In genomic region chr5:64161420-64161819, GRCh38 we compare ENCODE assay signal across 17 cellular contexts. TPM values are rescaled to one million over a fixed set of nuclear protein-coding genes. Genes with fewer than 3 reads are reported as not detected.
DNase-seq lines count a peak whose midpoint lies in the region; ATAC-seq, FAIRE-seq and TF ChIP-seq lines count a peak whose summit lies in the region.
"Had no signal": no experiment of that assay in that cellular context is flagged by ENCODE, and none has a peak within 500 bp of the region (broad histone marks: within the 10 kb centered on the region; RNA-seq: fewer than 3 reads in every experiment).

No MANE protein-coding gene starts in this region.

- no peaks in the 10 kb centered on the region for H3K9me3 Mint-ChIP-seq in activated T-helper 2 cell treated with anti-CD3 and anti-CD28 coated beads, Interferon-gamma antibody, Interleukin-2, Interleukin-4, amounts not matched to agents 10 μg/mL and 5 μg/mL and 100 μg/mL, durations not matched to agents 14 hours and 24 hours and 36 hours

- H3K4me1 Mint-ChIP-seq in activated T-helper 2 cell treated with anti-CD3 and anti-CD28 coated beads, Interferon-gamma antibody, Interleukin-2, Interleukin-4, amounts not matched to agents 10 μg/mL and 5 μg/mL and 100 μg/mL, durations not matched to agents 14 hours and 24 hours and 36 hours (ENCODE audit: low read depth): no peaks in the 10 kb centered on the region

- H3K79me2 ChIP-seq in OCI-LY7 (ENCODE audit: insufficient read depth, low read depth, low read length) (no peaks in the 10 kb centered on the region), PC-9 (ENCODE audit: low read depth) (no peaks in the 10 kb centered on the region)

- TF ChIP-seq CTCF in OCI-LY7 (conservative IDR thresholded peaks at IDR 0.05; ENCODE audit: low read length) (no peak), PC-9 (conservative IDR thresholded peaks at IDR 0.05) (no peak), heart left ventricle (IDR thresholded peaks at IDR 0.05) (no peak)

- H3K4me1 ChIP-seq in OCI-LY7 (ENCODE audit: insufficient read depth, low read length, poor library complexity, severe bottlenecking) (peaks cover 15% of the 10 kb centered on the region), PC-9 (replicated peaks; ENCODE audit: insufficient read depth) (no peaks in the 10 kb centered on the region), heart left ventricle (peaks cover 0 to 15% (median 2%) of the 10 kb centered on the region in 12 donors)

- ATAC-seq in GM21528 (IDR thresholded peaks at IDR 0.05; ENCODE audit: low FRiP score, unreplicated experiment): peak; percentile 53
- ATAC-seq in HG03342 (IDR thresholded peaks at IDR 0.05; ENCODE audit: unreplicated experiment): peak; percentile 76
- no peak for ATAC-seq in heart left ventricle

- H3K27me3 ChIP-seq in PC-9 (ENCODE audit: insufficient read depth, low read depth): no peaks in the 10 kb centered on the region
- peaks cover 0 to 12% (median 0%) of the 10 kb centered on the region in 9 donors for H3K27me3 ChIP-seq in heart left ventricle

- no peak overlapping the region for H3K27ac Mint-ChIP-seq in activated T-helper 2 cell treated with anti-CD3 and anti-CD28 coated beads, Interferon-gamma antibody, Interleukin-2, Interleukin-4, amounts not matched to agents 10 μg/mL and 5 μg/mL and 100 μg/mL, durations not matched to agents 14 hours and 24 hours and 36 hours

- peak overlapping the region; percentile 47 for H3K4me2 ChIP-seq in OCI-LY7 (ENCODE audit: low read length)
- H3K4me2 ChIP-seq in PC-9: no peak overlapping the region

- peaks cover 20% of the 10 kb centered on the region for H3K27me3 Mint-ChIP-seq in activated T-helper 2 cell treated with anti-CD3 and anti-CD28 coated beads, Interferon-gamma antibody, Interleukin-2, Interleukin-4, amounts not matched to agents 10 μg/mL and 5 μg/mL and 100 μg/mL, durations not matched to agents 14 hours and 24 hours and 36 hours (ENCODE audit: low read depth)

- H2AFZ ChIP-seq in OCI-LY7 (ENCODE audit: low read length) (0 out of 2 replicates have a peak overlapping the region, but pooled peaks have one; percentile 38), PC-9 (no peak overlapping the region)

- H3F3A ChIP-seq in PC-9 (ENCODE audit: insufficient read depth, low read depth): no peaks in the 10 kb centered on the region

- H3K9me3 ChIP-seq in OCI-LY7 (ENCODE audit: low read length) (no peaks in the 10 kb centered on the region), PC-9 (ENCODE audit: insufficient read depth, low read depth) (no peaks in the 10 kb centered on the region), heart left ventricle (no peaks in the 10 kb centered on the region)

- FAIRE-seq in GM18507 (lab: Jason Lieb, UNC): peak; percentile 61
- FAIRE-seq: endothelial cell of umbilical vein, keratinocyte had no signal

- H3K36me3 ChIP-seq in OCI-LY7 (ENCODE audit: insufficient read depth, low read length) (no peaks in the 10 kb centered on the region), PC-9 (ENCODE audit: low read depth) (no peaks in the 10 kb centered on the region), heart left ventricle (no peaks in the 10 kb centered on the region)

- H3K4me3 ChIP-seq in OCI-LY7 (ENCODE audit: low read depth, low read length, poor library complexity, severe bottlenecking) (no peak overlapping the region), PC-9 (no peak overlapping the region), heart left ventricle (no peak overlapping the region)
- H3K4me3 ChIP-seq: skin epidermis had no signal

- H4K20me1 ChIP-seq in OCI-LY7 (ENCODE audit: insufficient read depth, low read length) (no peaks in the 10 kb centered on the region), PC-9 (ENCODE audit: insufficient read depth) (no peaks in the 10 kb centered on the region)

- no peak overlapping the region for H3K27ac ChIP-seq in OCI-LY7 (ENCODE audit: low read depth, low read length, poor library complexity, severe bottlenecking)
- H3K27ac ChIP-seq in PC-9: no peak overlapping the region
- no peak overlapping the region for H3K27ac ChIP-seq in heart left ventricle
- H3K27ac ChIP-seq: skin epidermis had no signal

- H3K9me2 ChIP-seq in OCI-LY7 (ENCODE audit: insufficient read depth, low read length) (no peaks in the 10 kb centered on the region), PC-9 (ENCODE audit: insufficient read depth) (no peaks in the 10 kb centered on the region)

- WGBS in heart left ventricle, 4 donors: 84 to 93% (median 86%) methylated on average over 3 of the region's 3 CpGs

- no peak for DNase-seq in GM18507 (ENCODE audit: extremely low spot score, insufficient read length, low read depth)
- DNase-seq in OCI-LY7 (ENCODE audit: low spot score): peak; percentile 27
- DNase-seq in activated gamma-delta T cell treated with Interleukin-2 at 50 U/mL for 16 hours: no peak
- no peak for DNase-seq in activated T-helper 2 cell treated with anti-CD3 and anti-CD28 coated beads, Interferon-gamma antibody, Interleukin-2, Interleukin-4, amounts not matched to agents 10 μg/mL and 5 μg/mL and 100 μg/mL, durations not matched to agents 14 hours and 24 hours and 36 hours (ENCODE audit: low spot score)
- no peak for DNase-seq in PC-9
- no peak for DNase-seq in heart left ventricle
- DNase-seq: activated CD4-positive, alpha-beta T cell treated with anti-CD3 and anti-CD28 coated beads, Interleukin-2, amount 50 U/mL, for 4 hours; amygdala; NCI-H1694; NCI-H524 treated with DMSO at 0.1 percent for 48 hours; SHP77; stimulated activated naive CD4-positive, alpha-beta T cell had no signal

- CTCF ChIA-PET in OCI-LY7 (lab: Charles Lee; ENCODE audit: unreplicated experiment) (no interaction called here), PC-9 (lab: Charles Lee) (no interaction called here)

- no peak for TF ChIP-seq POLR2A in heart left ventricle (IDR thresholded peaks at IDR 0.05)

- intact Hi-C loops in OCI-LY7 (cut with micrococcal nuclease; ENCODE audit: unreplicated experiment): no loop called here
- intact Hi-C loops in activated T-helper 2 cell treated with anti-CD3 and anti-CD28 coated beads, Interferon-gamma antibody, Interleukin-2, Interleukin-4, amounts not matched to agents 10 μg/mL and 5 μg/mL and 100 μg/mL, durations not matched to agents 14 hours and 24 hours and 36 hours (cut with micrococcal nuclease): no loop called here
- intact Hi-C loops in PC-9 (cut with micrococcal nuclease; ENCODE audit: unreplicated experiment): no loop called here
- intact Hi-C loops in heart left ventricle (cut with DNase I): no loop called here

- H3K36me3 Mint-ChIP-seq in activated T-helper 2 cell treated with anti-CD3 and anti-CD28 coated beads, Interferon-gamma antibody, Interleukin-2, Interleukin-4, amounts not matched to agents 10 μg/mL and 5 μg/mL and 100 μg/mL, durations not matched to agents 14 hours and 24 hours and 36 hours (ENCODE audit: low read depth): no peaks in the 10 kb centered on the region

- H3K4me3 Mint-ChIP-seq in activated T-helper 2 cell treated with anti-CD3 and anti-CD28 coated beads, Interferon-gamma antibody, Interleukin-2, Interleukin-4, amounts not matched to agents 10 μg/mL and 5 μg/mL and 100 μg/mL, durations not matched to agents 14 hours and 24 hours and 36 hours (ENCODE audit: low read depth): no peak overlapping the region

- BruUV-seq in OCI-LY7 (replicated peaks; lab: Mats Ljungman, UMichigan) (no TSS peak), PC-9 (replicated peaks; lab: Mats Ljungman, UMichigan) (no TSS peak)

- POLR2A ChIA-PET in OCI-LY7 (lab: Charles Lee) (no interaction called here), PC-9 (lab: Charles Lee; ENCODE audit: unreplicated experiment) (no interaction called here)

RNA-seq across cellular contexts. Expression of gene RNF180, which starts 4.2 kb away (rescaled TPM):
- not detected in 2 replicates for total RNA-seq in OCI-LY7 (2014; rRNA removed; shearing (Covaris generic))
- total RNA-seq in OCI-LY7 (2022): not detected in 2 replicates
- 0.53 TPM in 1 of 2 replicates, not detected in the other for total RNA-seq in activated T-helper 2 cell treated with anti-CD3 and anti-CD28 coated beads, Interferon-gamma antibody, Interleukin-2, Interleukin-4, amounts not matched to agents 10 μg/mL and 5 μg/mL and 100 μg/mL, durations not matched to agents 14 hours and 24 hours and 36 hours
- total RNA-seq in PC-9 (2021): not detected in 2 replicates
- total RNA-seq in heart left ventricle: 10 to 100 TPM; 10.5 to 20.4 (median 13.1) TPM
- polyA plus RNA-seq in heart left ventricle: 1 to 10 TPM; 2.1 to 2.6 TPM

Comparison
In these comparisons a context has a peak if more than half of its experiments do, and no peak if none do; other contexts are left out.
1. ATAC-seq: peak in GM21528 (single experiment) and HG03342 (single experiment); none in heart left ventricle (0 of 4).